ENCODE assay signal across 16 cellular contexts in the genomic region with DNA sequence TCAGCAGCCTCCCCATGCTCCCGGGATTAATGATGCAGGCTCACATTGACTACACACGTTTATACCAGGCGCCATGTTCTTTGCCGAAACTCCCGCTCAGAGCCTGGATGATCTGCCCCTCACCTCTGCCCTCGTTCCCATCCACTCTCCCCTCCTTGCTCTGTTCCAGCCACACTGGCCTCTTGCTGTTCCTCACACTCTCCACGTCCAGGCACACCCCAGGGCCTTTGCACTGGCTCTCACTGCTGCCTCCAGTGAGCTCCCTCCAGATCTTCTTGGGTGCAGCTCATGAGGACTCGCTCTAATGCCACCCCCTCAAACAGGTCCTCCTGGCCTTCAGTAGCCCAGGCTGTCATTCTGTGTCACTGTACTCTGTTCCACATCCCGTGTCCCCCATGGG. TPM values are rescaled to one million over a fixed set of nuclear protein-coding genes. Genes with fewer than 3 reads are reported as not detected.
"Had no signal": no experiment of that assay in that cellular context is flagged by ENCODE, and none has a peak within 500 bp of the region (broad histone marks: within the 10 kb centered on the region; RNA-seq: fewer than 3 reads in every experiment).

No MANE protein-coding gene starts in this region.

- H3K27ac Mint-ChIP-seq: activated T-cell treated with anti-CD3 and anti-CD28 coated beads, Interleukin-2, amount 50 U/mL, for 72 hours; stimulated activated naive CD8-positive, alpha-beta T cell treated with anti-CD3 and anti-CD28 coated beads, Interleukin-15, amount 100 ng/mL, for 72 hours had no signal

- H3K27ac ChIP-seq: neutrophil had no signal

- H3K27me3 ChIP-seq: neutrophil, testis had no signal

- H3K4me3 Mint-ChIP-seq: activated T-cell treated with anti-CD3 and anti-CD28 coated beads, Interleukin-2, amount 50 U/mL, for 72 hours; stimulated activated naive CD8-positive, alpha-beta T cell treated with anti-CD3 and anti-CD28 coated beads, Interleukin-15, amount 100 ng/mL, for 72 hours had no signal

- H3K4me1 ChIP-seq: testis had no signal

- H3K27me3 Mint-ChIP-seq: stimulated activated naive CD8-positive, alpha-beta T cell treated with anti-CD3 and anti-CD28 coated beads, Interleukin-15, amount 100 ng/mL, for 72 hours had no signal

- H3K9me3 ChIP-seq: neutrophil, testis had no signal

- ATAC-seq: activated CD4-positive, CD25-positive, alpha-beta regulatory T cell treated with anti-CD3 and anti-CD28 coated beads, Interleukin-2, amount 50 U/mL, for 24 hours; activated T-cell treated with anti-CD3 and anti-CD28 coated beads, Interleukin-2, amount 50 U/mL, for 72 hours; stimulated activated naive CD8-positive, alpha-beta T cell treated with anti-CD3 and anti-CD28 coated beads, Interleukin-15, amount 100 ng/mL, for 72 hours had no signal

- DNase-seq: activated CD4-positive, alpha-beta T cell treated with anti-CD3 and anti-CD28 coated beads, Interleukin-2, amount 50 U/mL, for 4 hours; activated T-cell treated with anti-CD3 and anti-CD28 coated beads, Interleukin-2, amount 50 U/mL, for 72 hours; central memory CD4-positive, alpha-beta T cell; erythroblast; foreskin fibroblast; head of caudate nucleus; kidney; stimulated activated CD4-positive, alpha-beta T cell treated with anti-CD3 and anti-CD28 coated beads, Interleukin-4, amount 100 ng/mL, for 1 hour; stimulated activated CD8-positive, alpha-beta memory T cell treated with anti-CD3 and anti-CD28 coated beads, Interleukin-4, amount 100 ng/mL, for 48 hours; stimulated activated naive CD8-positive, alpha-beta T cell treated with anti-CD3 and anti-CD28 coated beads, Interleukin-15, amount 100 ng/mL, for 72 hours had no signal

RNA-seq across cellular contexts. Expression of gene DPF1, which starts 39.2 kb away (rescaled TPM):
- total RNA-seq: kidney, lower leg skin, mesenteric fat pad, sciatic nerve had no signal
